In genomic region chr5:143539742-143540141, GRCh38 we compare ENCODE assay signal across 10 cellular contexts.
"Had no signal": no experiment of that assay in that cellular context is flagged by ENCODE, and none has a peak within 500 bp of the region (broad histone marks: within the 10 kb centered on the region; RNA-seq: fewer than 3 reads in every experiment).

No MANE protein-coding gene starts in this region.

- H3K4me2 ChIP-seq: GM23338 had no signal

- H2AFZ ChIP-seq: GM23248, GM23338 had no signal

- H3K27ac ChIP-seq: GM23248 had no signal

- ATAC-seq: GM23338, HCT116 had no signal

- H3K9ac ChIP-seq: GM23248 had no signal

- H3K4me1 ChIP-seq: HAP-1 had no signal

- H3K9me3 ChIP-seq: HAP-1 had no signal

- DNase-seq: GM23248, GOT3, H7, H9, HFFc6 had no signal

- FAIRE-seq: H1, H54 had no signal

- H3K4me3 ChIP-seq: GM23248, GM23338, HAP-1 had no signal

- H3K36me3 ChIP-seq: HAP-1 had no signal
